In genomic region chr5:157172408-157172807, GRCh38 we compare ENCODE assay signal across 9 cellular contexts. TPM values are rescaled to one million over a fixed set of nuclear protein-coding genes. Genes with fewer than 3 reads are reported as not detected.
A peak's percentile ranks its signal among the peaks of the same experiment; 100 is the strongest.
DNase-seq lines count a peak whose midpoint lies in the region; ATAC-seq, FAIRE-seq and TF ChIP-seq lines count a peak whose summit lies in the region.
"Had no signal": no experiment of that assay in that cellular context is flagged by ENCODE, and none has a peak within 500 bp of the region (broad histone marks: within the 10 kb centered on the region; RNA-seq: fewer than 3 reads in every experiment).

No MANE protein-coding gene starts in this region.

- no peaks in the 10 kb centered on the region for H3K36me3 Mint-ChIP-seq in T-cell

- no peaks in the 10 kb centered on the region for H3K36me3 ChIP-seq in GM12878 (ENCODE audit: control insufficient read depth in 2 of 2, insufficient read depth in 2 of 2, low read length in 1 of 2)

- H3K4me2 ChIP-seq in GM12878 (ENCODE audit: control insufficient read depth, insufficient read depth) = peak overlapping the region; percentile 89

- TF ChIP-seq POLR2A in GM12878 (IDR thresholded peaks at IDR 0.05; ENCODE audit: low read depth, low read length) = no peak

- no peaks in the 10 kb centered on the region for H3K27me3 ChIP-seq in GM12878 (replicated peaks in 1 of 2; ENCODE audit: control insufficient read depth in 2 of 2, insufficient read depth in 2 of 2, low read length in 1 of 2)

- peak overlapping the region; percentile 25 to 70 (median 37) for H3K4me3 Mint-ChIP-seq in T-cell

- H3K27ac Mint-ChIP-seq in T-cell = peak overlapping the region; percentile 83 to 88

- RAD21 ChIA-PET in GM12878 (lab: Charles Lee; ENCODE audit: unreplicated experiment) = interaction anchor here (0.8 to 4.1 kb wide), 22 partner anchors 11 to 111 kb away, joined by 3 to 44 read pairs (median 7); partner anchors contain the start of gene MED7

- peak; percentile 94 for FAIRE-seq in GM12878 (lab: Jason Lieb, UNC)
- FAIRE-seq: G401.6 had no signal

- intact Hi-C loops in GM12878 (cut with micrococcal nuclease; ENCODE audit: unreplicated experiment) = loop anchor here (1.0 to 2.0 kb wide), 3 partner anchors 42 to 81 kb away; no protein-coding TSS in a partner anchor

- no TSS peak for BruUV-seq in GM12878 (replicated peaks; lab: Mats Ljungman, UMichigan)

- DNase-seq in GM10248 (ENCODE audit: extremely low spot score) = peak; percentile 82
- DNase-seq in T-cell = peak; percentile 28 to 83 (median 64)
- peak; percentile 98 for DNase-seq in GM12878 (ENCODE audit: low read depth, low spot score)
- peak; percentile 54 to 75 (median 70) for DNase-seq in stimulated activated naive CD4-positive, alpha-beta T cell (lab: John Stamatoyannopoulos, UW)
- no peak for DNase-seq in DMS53 treated with DMSO at 0.1 percent for 48 hours (lab: John Stamatoyannopoulos, UW; ENCODE audit: unreplicated experiment)
- no peak for DNase-seq in NCI-H2171 treated with DMSO at 0.1 percent for 48 hours (lab: John Stamatoyannopoulos, UW)
- DNase-seq in NCI-H2227 (lab: John Stamatoyannopoulos, UW; ENCODE audit: unreplicated experiment) = no peak

- H3K4me3 ChIP-seq in GM12878 = no peak overlapping the region

- 0% methylated on average over 2 of the region's 2 CpGs for WGBS in GM12878 (ENCODE audit: insufficient coverage, insufficient replicate concordance, low lambda C conversion rate, missing lambda C conversion rate)

- H3K9me3 ChIP-seq in GM12878 (replicated peaks; ENCODE audit: control insufficient read depth, insufficient read depth, low read length) = peaks cover 8% of the 10 kb centered on the region; the same call in 2 of the 3 replicates

- CTCF ChIA-PET in GM10248 (lab: Yijun Ruan, JAX) (interaction anchor here (1.0 to 2.4 kb wide), 6 partner anchors 11 to 155 kb away, joined by 3 to 12 read pairs (median 4); no protein-coding TSS in a partner anchor), T-cell (lab: Charles Lee) (interaction anchor here (0.6 to 2.0 kb wide), 11 partner anchors 8 to 80 kb away, joined by 3 to 7 read pairs (median 4); partner anchors contain the start of gene ITK (in 1 of the 2)), GM12878 (lab: Yijun Ruan, JAX) (interaction anchor here (0.9 to 2.6 kb wide), 15 partner anchors 10 to 156 kb away, joined by 3 to 28 read pairs (median 4); partner anchors contain the start of gene MED7)

- no peaks in the 10 kb centered on the region for H4K20me1 ChIP-seq in GM12878 (ENCODE audit: control insufficient read depth, insufficient read depth)

- H3K27ac ChIP-seq in GM12878 (ENCODE audit: control insufficient read depth, insufficient read depth) = peak overlapping the region; percentile 93

- in situ Hi-C loops in GM12878 (cut with MboI) = no loop called here

- TF ChIP-seq RAD21 in GM12878 (IDR thresholded peaks at IDR 0.05; ENCODE audit: insufficient read depth, low read depth, low read length) = 0 out of 2 replicates have a peak, but pooled peaks have one; percentile 30

- peak overlapping the region; percentile 58; the same call in 1 of the 2 replicates for H3K9ac ChIP-seq in GM12878 (ENCODE audit: control insufficient read depth, insufficient read depth, low read length)

- POLR2A ChIA-PET in GM10248 (lab: Yijun Ruan, JAX) = no interaction called here
- POLR2A ChIA-PET in T-cell (lab: Charles Lee) = interaction anchor here (0.5 to 1.5 kb wide), 8 partner anchors 8 to 685 kb away, joined by 4 to 6 read pairs (median 4); partner anchors contain the start of gene ITK (in 1 of the 2)
- POLR2A ChIA-PET in GM12878 (lab: Charles Lee) = interaction anchor here (0.8 to 2.9 kb wide), 9 partner anchors 12 to 101 kb away, joined by 3 to 15 read pairs (median 8); partner anchors contain the start of gene MED7

- H3K4me1 Mint-ChIP-seq in T-cell = peaks cover 65 to 83% (median 66%) of the 10 kb centered on the region in 3 donors

- ATAC-seq in HG02610 (IDR thresholded peaks at IDR 0.05; ENCODE audit: unreplicated experiment) (peak; percentile 100), T-cell (replicated peaks in 1 of 4) (peak; percentile 96 to 98 (median 98)), GM12878 (peak; percentile 98)

- no peaks in the 10 kb centered on the region for H3K27me3 Mint-ChIP-seq in T-cell

- peaks cover 0 to 4% (median 3%) of the 10 kb centered on the region in 3 donors for H3K9me3 Mint-ChIP-seq in T-cell

- H3K4me1 ChIP-seq in GM12878 (ENCODE audit: control insufficient read depth, insufficient read depth, low read length) = peaks cover 14% of the 10 kb centered on the region

- TF ChIP-seq CTCF in GM10248 (IDR thresholded peaks at IDR 0.05; ENCODE audit: control extremely low read depth, extremely low read depth, low read depth, missing control alignments) (no peak), GM12878 (IDR thresholded peaks at IDR 0.05 in 2 of 3, conservative IDR thresholded peaks at IDR 0.05 in 1 of 3; ENCODE audit: control insufficient read depth in 2 of 3, extremely low read depth in 1 of 3, insufficient read depth in 1 of 3, low read depth in 3 of 3, low read length in 3 of 3) (no peak)

- SMC1A ChIA-PET in GM12878 (lab: Charles Lee; ENCODE audit: uncharacterized antibody, unreplicated experiment) = interaction anchor here (0.8 to 6.3 kb wide), 26 partner anchors 11 to 253 kb away, joined by 3 to 43 read pairs (median 6); partner anchors contain the start of gene MED7

- TF ChIP-seq EP300 in GM12878 (IDR thresholded peaks at IDR 0.05; ENCODE audit: borderline replicate concordance in 1 of 2, control insufficient read depth in 1 of 2, low read depth in 2 of 2, low read length in 2 of 2) = peak; percentile 88 to 94; a peak in 3 of 4 replicates

- peak overlapping the region; percentile 93 for H2AFZ ChIP-seq in GM12878 (ENCODE audit: control insufficient read depth, low read depth, low read length)

- H3K79me2 ChIP-seq in GM12878 (ENCODE audit: control insufficient read depth, insufficient read depth, low read length) = no peaks in the 10 kb centered on the region

TF ChIP-seq in GM12878, 131 proteins besides CTCF, POLR2A, EP300 and RAD21 (continues in another document):
- peak; percentile 89 for TF ChIP-seq ATF7 (IDR thresholded peaks at IDR 0.05; ENCODE audit: low read depth)

RNA-seq across cellular contexts. Expression of gene GARIN3, which starts 6.3 kb away (rescaled TPM):
- total RNA-seq in T-cell (not detected), GM12878 (2014; rRNA removed) (not detected in 2 replicates), GM12878 (2014; rRNA removed; fragmentation: Illumina TruSeq; extraction: Trizol) (not detected in 2 replicates), GM12878 (2021) (not detected in 2 replicates)
- total RNA-seq in GM12878 (2013; cell fraction: nucleolus; rRNA removed) = not detected in 2 replicates
- polyA plus RNA-seq in GM12878 (2011; ENCODE audit: low read depth) = not detected
- polyA plus RNA-seq in GM12878 (2011; rRNA removed) (not detected in 2 replicates), GM12878 (2014; fragmentation: Illumina TruSeq; extraction: Trizol) (not detected in 2 replicates), GM12878 (2014; fragmentation: Nextera tagmentation; extraction: Ambion mirVana) (not detected), GM12878 (2014; rRNA removed) (not detected in 2 replicates), GM12878 (2016; fragmentation: Nextera tagmentation; extraction: Ambion mirVana) (under 1 TPM in 1 of 2 experiments, not detected in 1; 0.15 TPM)
- not detected in 2 replicates for polyA plus RNA-seq in GM12878 (2011; cell fraction: cytosol; rRNA removed)
- polyA plus RNA-seq in GM12878 (2011; cell fraction: nucleus; rRNA removed) = not detected in 2 replicates
- not detected in 2 replicates for polyA plus RNA-seq in GM12878 (2012)
- polyA minus RNA-seq in GM12878 (2011; rRNA and poly(A)+ RNA removed) = not detected in 2 replicates
- not detected in 2 replicates for polyA minus RNA-seq in GM12878 (2011; cell fraction: cytosol; rRNA and poly(A)+ RNA removed)
- not detected in 2 replicates for polyA minus RNA-seq in GM12878 (2011; cell fraction: nucleus; rRNA and poly(A)+ RNA removed)

RNA-seq across cellular contexts. Expression of gene ITK, which starts 8.2 kb away (rescaled TPM):
- total RNA-seq in T-cell (100 to 1,000 TPM; 286 to 466 (median 338) TPM), GM12878 (2014; rRNA removed) (1.1 and 2.4 TPM in 2 replicates), GM12878 (2014; rRNA removed; fragmentation: Illumina TruSeq; extraction: Trizol) (1.7 and 2.3 TPM in 2 replicates), GM12878 (2021) (0.80 and 1.4 TPM in 2 replicates)
- total RNA-seq in GM12878 (2013; cell fraction: nucleolus; rRNA removed) = 0.73 and 0.78 TPM in 2 replicates
- polyA plus RNA-seq in GM12878 (2011; ENCODE audit: low read depth) = 0.08 TPM
- polyA plus RNA-seq in GM12878 (2011; rRNA removed) (0.05 and 0.17 TPM in 2 replicates), GM12878 (2014; fragmentation: Illumina TruSeq; extraction: Trizol) (1.4 and 1.5 TPM in 2 replicates), GM12878 (2014; fragmentation: Nextera tagmentation; extraction: Ambion mirVana) (under 1 TPM; 0.60 to 0.66 TPM), GM12878 (2014; rRNA removed) (0.57 and 0.91 TPM in 2 replicates), GM12878 (2016; fragmentation: Nextera tagmentation; extraction: Ambion mirVana) (under 1 TPM; 0.17 to 0.73 TPM)
- 0.07 TPM in 2 replicates for polyA plus RNA-seq in GM12878 (2011; cell fraction: cytosol; rRNA removed)
- polyA plus RNA-seq in GM12878 (2011; cell fraction: nucleus; rRNA removed) = 0.12 and 0.13 TPM in 2 replicates
- 0.19 and 0.52 TPM in 2 replicates for polyA plus RNA-seq in GM12878 (2012)
- 0.22 and 0.31 TPM in 2 replicates for polyA minus RNA-seq in GM12878 (2011; rRNA and poly(A)+ RNA removed)
- not detected in 2 replicates for polyA minus RNA-seq in GM12878 (2011; cell fraction: cytosol; rRNA and poly(A)+ RNA removed)
- polyA minus RNA-seq in GM12878 (2011; cell fraction: nucleus; rRNA and poly(A)+ RNA removed) = 0.12 and 0.48 TPM in 2 replicates

RNA-seq across cellular contexts. Expression of gene MED7, which starts 29.7 kb away (rescaled TPM):
- total RNA-seq in T-cell (10 to 100 TPM in 3 of 5 donors, 1 to 10 TPM in 2; 5.7 to 14.9 (median 13.1) TPM), GM12878 (2014; rRNA removed) (9.3 and 11.7 TPM in 2 replicates), GM12878 (2014; rRNA removed; fragmentation: Illumina TruSeq; extraction: Trizol) (15.8 and 20.7 TPM in 2 replicates), GM12878 (2021) (11.0 and 12.3 TPM in 2 replicates)
- total RNA-seq in GM12878 (2013; cell fraction: nucleolus; rRNA removed) = 20.0 and 22.5 TPM in 2 replicates
- polyA plus RNA-seq in GM12878 (2011; ENCODE audit: low read depth) = 7.3 TPM
- polyA plus RNA-seq in GM12878 (2011; rRNA removed) (22.6 and 36.0 TPM in 2 replicates), GM12878 (2014; fragmentation: Illumina TruSeq; extraction: Trizol) (22.7 and 28.8 TPM in 2 replicates), GM12878 (2014; fragmentation: Nextera tagmentation; extraction: Ambion mirVana) (10 to 100 TPM; 42.6 to 47.7 TPM), GM12878 (2014; rRNA removed) (11.3 and 18.1 TPM in 2 replicates), GM12878 (2016; fragmentation: Nextera tagmentation; extraction: Ambion mirVana) (10 to 100 TPM; 30.2 to 35.1 TPM)
- polyA plus RNA-seq in GM12878 (2011; cell fraction: cytosol; rRNA removed) = 6.9 and 9.2 TPM in 2 replicates
- polyA plus RNA-seq in GM12878 (2011; cell fraction: nucleus; rRNA removed) = 8.2 and 9.0 TPM in 2 replicates
- polyA plus RNA-seq in GM12878 (2012) = 13.4 and 15.7 TPM in 2 replicates
- 7.9 and 11.0 TPM in 2 replicates for polyA minus RNA-seq in GM12878 (2011; rRNA and poly(A)+ RNA removed)
- polyA minus RNA-seq in GM12878 (2011; cell fraction: cytosol; rRNA and poly(A)+ RNA removed) = 4.1 and 4.7 TPM in 2 replicates
- 5.6 and 6.8 TPM in 2 replicates for polyA minus RNA-seq in GM12878 (2011; cell fraction: nucleus; rRNA and poly(A)+ RNA removed)

Comparison
In these comparisons a context has a peak if more than half of its experiments do, and no peak if none do; other contexts are left out.
1. DNase-seq: peak in GM10248 (single experiment), T-cell (34 of 34), GM12878 (single experiment) and stimulated activated naive CD4-positive, alpha-beta T cell (6 of 6); none in DMS53 treated with DMSO at 0.1 percent for 48 hours (single experiment), NCI-H2171 treated with DMSO at 0.1 percent for 48 hours (single experiment) and NCI-H2227 (single experiment).
2. RNA of gene ITK, which starts 8.2 kb away (total RNA-seq): 286 to 466 TPM in T-cell; 0.73 to 2.4 TPM in GM12878; every median in the first group is over 10 times any median in the second.
3. Peak in every context shown above with its lines, with median percentiles within 50 percentile points of each other: ATAC-seq.